Comparison of ENCODE assay signal across 1 cellular context in the genomic region with DNA sequence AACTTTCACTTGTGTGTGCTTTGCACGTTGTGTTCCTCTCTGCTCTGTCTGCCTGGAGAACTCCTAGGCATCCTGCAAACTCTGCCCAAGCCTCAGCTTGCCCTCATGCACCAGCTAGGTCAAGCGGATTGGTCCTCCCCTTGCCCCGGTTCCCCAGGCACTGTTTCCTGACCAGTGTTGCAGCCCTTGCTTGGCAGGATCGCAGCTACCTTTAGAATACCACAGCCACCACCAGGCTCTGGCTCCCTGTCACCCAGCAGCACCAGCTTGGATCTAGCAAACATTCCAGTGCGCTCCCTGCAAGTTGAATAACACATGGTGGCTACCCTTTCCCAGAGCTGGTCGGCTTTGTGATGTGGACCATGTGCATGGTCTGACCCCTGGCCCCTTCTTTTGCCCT.
TF ChIP-seq lines count a peak whose summit lies in the region.

No MANE protein-coding gene starts in this region.

TF ChIP-seq in HepG2, 621 proteins besides CTCF, POLR2A, EP300 and RAD21:
- TF ChIP-seq HMGA1 (CRISPR knock-in tag; conservative IDR thresholded peaks at IDR 0.05): no peak
- TF ChIP-seq, protein P1, sequence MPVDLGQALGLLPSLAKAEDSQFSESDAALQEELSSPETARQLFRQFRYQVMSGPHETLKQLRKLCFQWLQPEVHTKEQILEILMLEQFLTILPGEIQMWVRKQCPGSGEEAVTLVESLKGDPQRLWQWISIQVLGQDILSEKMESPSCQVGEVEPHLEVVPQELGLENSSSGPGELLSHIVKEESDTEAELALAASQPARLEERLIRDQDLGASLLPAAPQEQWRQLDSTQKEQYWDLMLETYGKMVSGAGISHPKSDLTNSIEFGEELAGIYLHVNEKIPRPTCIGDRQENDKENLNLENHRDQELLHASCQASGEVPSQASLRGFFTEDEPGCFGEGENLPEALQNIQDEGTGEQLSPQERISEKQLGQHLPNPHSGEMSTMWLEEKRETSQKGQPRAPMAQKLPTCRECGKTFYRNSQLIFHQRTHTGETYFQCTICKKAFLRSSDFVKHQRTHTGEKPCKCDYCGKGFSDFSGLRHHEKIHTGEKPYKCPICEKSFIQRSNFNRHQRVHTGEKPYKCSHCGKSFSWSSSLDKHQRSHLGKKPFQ (CRISPR knock-in tag; IDR thresholded peaks at IDR 0.05; ENCODE audit: insufficient replicate concordance): peak; percentile 32
